Comparison of ENCODE assay signal across 8 cellular contexts in genomic region chr17:43212641-43213490, GRCh38. TPM values are rescaled to one million over a fixed set of nuclear protein-coding genes. Genes with fewer than 3 reads are reported as not detected.
DNase-seq lines count a peak whose midpoint lies in the region; ATAC-seq and TF ChIP-seq lines count a peak whose summit lies in the region.

No MANE protein-coding gene starts in this region.

- ATAC-seq in central memory CD8-positive, alpha-beta T cell (replicated peaks; ENCODE audit: extremely low read depth, poor library complexity, severe bottlenecking) = no peak
- ATAC-seq in HG03457 (IDR thresholded peaks at IDR 0.05; ENCODE audit: unreplicated experiment) = no peak

- peaks cover 29% of the 10 kb centered on the region for H3K4me1 Mint-ChIP-seq in central memory CD8-positive, alpha-beta T cell

- CTCF ChIA-PET in BJ (lab: Yijun Ruan, JAX) = interaction anchor here (0.6 to 1.4 kb wide), 3 partner anchors 9 to 490 kb away, joined by 3 to 5 read pairs (median 4); no protein-coding TSS in a partner anchor

- H3K27ac ChIP-seq in muscle layer of duodenum (ENCODE audit: low read length) = peak overlapping the region; percentile 75

- no peak for DNase-seq in BJ (ENCODE audit: low read depth)
- DNase-seq in Kasumi-1 (lab: John Stamatoyannopoulos, UW) = peak; percentile 53 to 54
- DNase-seq in central memory CD8-positive, alpha-beta T cell (ENCODE audit: low spot score in 2 of 2) = no peak
- no peak for DNase-seq in DMS153 (lab: John Stamatoyannopoulos, UW)
- DNase-seq in NCI-H748 treated with DMSO at 0.1 percent for 48 hours (lab: John Stamatoyannopoulos, UW) = no peak
- DNase-seq in activated effector memory CD4-positive, alpha-beta T cell treated with Interleukin-2 at 50 U/mL for 16 hours = no peak

- H3K9me3 ChIP-seq in muscle layer of duodenum (ENCODE audit: control insufficient read depth in 1 of 2, low read length in 2 of 2) = no peaks in the 10 kb centered on the region

- peak overlapping the region; percentile 96 for H3K27ac Mint-ChIP-seq in central memory CD8-positive, alpha-beta T cell (ENCODE audit: low read depth)

- peaks cover 21% of the 10 kb centered on the region for H3K36me3 Mint-ChIP-seq in central memory CD8-positive, alpha-beta T cell (ENCODE audit: insufficient read depth)

- no peaks in the 10 kb centered on the region for H3K27me3 ChIP-seq in BJ (ENCODE audit: control insufficient read depth, insufficient read depth, low read length)
- H3K27me3 ChIP-seq in muscle layer of duodenum (ENCODE audit: low read depth, low read length) = no peaks in the 10 kb centered on the region

- H3K36me3 ChIP-seq in BJ (ENCODE audit: control insufficient read depth, insufficient read depth, low read length) (peaks cover 18% of the 10 kb centered on the region), muscle layer of duodenum (ENCODE audit: control insufficient read depth in 1 of 2, insufficient read depth in 2 of 2, low read length in 2 of 2) (peaks cover 20 to 31% of the 10 kb centered on the region in 2 donors)

- peaks cover 5 to 18% of the 10 kb centered on the region in 2 donors for H3K4me1 ChIP-seq in muscle layer of duodenum (ENCODE audit: control insufficient read depth in 1 of 2, insufficient read depth in 2 of 2, low read length in 2 of 2)

- no peaks in the 10 kb centered on the region for H3K27me3 Mint-ChIP-seq in central memory CD8-positive, alpha-beta T cell

- POLR2A ChIA-PET in BJ (lab: Charles Lee) = interaction anchor here (1.1 kb wide), 1 partner anchor 41 kb away, joined by 7 read pairs; no protein-coding TSS in a partner anchor

- H3K4me3 ChIP-seq in BJ (ENCODE audit: low read depth, low read length) (peak overlapping the region; percentile 66), muscle layer of duodenum (ENCODE audit: low read depth in 1 of 2, low read length in 2 of 2) (peak overlapping the region; percentile 71 to 82)

- TF ChIP-seq CTCF in BJ (IDR thresholded peaks at IDR 0.05; ENCODE audit: insufficient read depth, low read depth, low read length) = no peak

- H3K4me3 Mint-ChIP-seq in central memory CD8-positive, alpha-beta T cell = peak overlapping the region; percentile 91

- H3K9me3 Mint-ChIP-seq in central memory CD8-positive, alpha-beta T cell = no peaks in the 10 kb centered on the region

RNA-seq across cellular contexts. Expression of gene TMEM106A, which starts 1.2 kb away (rescaled TPM):
- 7.0 and 9.3 TPM in 2 replicates for polyA plus RNA-seq in BJ (2011; rRNA removed)
- polyA minus RNA-seq in BJ (2011; rRNA and poly(A)+ RNA removed) = 13.5 and 14.0 TPM in 2 replicates

RNA-seq across cellular contexts. Expression of gene CCDC200, which starts 15.6 kb away (rescaled TPM):
- not detected in 2 replicates for polyA plus RNA-seq in BJ (2011; rRNA removed)
- polyA minus RNA-seq in BJ (2011; rRNA and poly(A)+ RNA removed) = not detected in 2 replicates

RNA-seq across cellular contexts. Expression of gene RNU2-1, which starts 20.9 kb away (rescaled TPM):
- polyA plus RNA-seq in BJ (2011; rRNA removed) = not detected in 2 replicates
- not detected in 2 replicates for polyA minus RNA-seq in BJ (2011; rRNA and poly(A)+ RNA removed)

RNA-seq across cellular contexts. Expression of gene NBR1, which starts 41.9 kb away (rescaled TPM):
- polyA plus RNA-seq in BJ (2011; rRNA removed) = 130 and 142 TPM in 2 replicates
- 79.6 and 118 TPM in 2 replicates for polyA minus RNA-seq in BJ (2011; rRNA and poly(A)+ RNA removed)

Comparison
In these comparisons a context has a peak if more than half of its experiments do, and no peak if none do; other contexts are left out.
1. DNase-seq: peak in Kasumi-1 (2 of 2); none in BJ (single experiment), central memory CD8-positive, alpha-beta T cell (0 of 2), DMS153 (single experiment), NCI-H748 treated with DMSO at 0.1 percent for 48 hours (single experiment) and activated effector memory CD4-positive, alpha-beta T cell treated with Interleukin-2 at 50 U/mL for 16 hours (single experiment).